In the genomic region with DNA sequence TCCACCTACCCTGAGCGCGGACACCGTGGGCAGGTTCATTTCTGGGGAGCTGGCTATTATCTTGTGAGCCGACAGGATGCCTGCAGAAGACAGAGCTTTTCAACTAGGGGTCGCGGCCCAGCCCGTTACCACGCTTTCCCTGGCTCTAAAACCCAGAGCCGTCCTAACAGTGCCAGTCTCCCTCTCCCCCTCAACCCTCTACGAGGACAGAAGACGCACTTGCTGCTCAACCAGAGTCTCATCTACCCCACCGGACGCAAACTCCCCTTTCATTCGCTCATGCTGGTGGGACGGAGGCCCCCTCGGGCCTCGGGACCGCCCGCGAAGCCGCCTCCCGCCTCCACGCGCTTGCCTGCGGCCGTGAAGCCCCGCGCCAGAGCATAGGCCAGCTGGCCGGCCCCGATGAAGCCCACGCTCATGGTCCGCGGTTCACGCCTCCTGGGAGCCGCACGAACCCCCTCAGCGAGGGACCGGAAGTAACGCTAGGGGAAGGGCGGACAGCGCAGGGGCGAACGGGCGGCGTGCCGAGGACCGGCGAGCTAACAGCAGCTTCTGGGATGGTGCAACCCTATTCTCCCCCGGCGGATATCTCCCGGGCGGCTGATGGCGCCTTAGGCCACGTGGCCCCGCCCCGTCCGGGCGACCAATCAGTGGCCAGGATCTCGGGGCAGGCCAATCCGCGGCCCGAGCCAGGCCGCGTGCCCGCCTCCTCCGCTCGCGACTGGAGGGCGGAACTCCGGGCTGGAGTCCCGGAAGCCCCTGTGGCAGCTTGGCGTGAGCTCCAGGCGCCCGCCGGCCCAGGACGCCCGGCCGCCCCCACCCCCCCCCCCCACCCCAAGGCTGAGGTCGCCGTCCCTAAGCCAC, we compare ENCODE assay signal across 1 cellular context.
A peak's percentile ranks its signal among the peaks of the same experiment; 100 is the strongest.
TF ChIP-seq lines count a peak whose summit lies in the region.

A gene (minus strand): TSS at position 559 of the 864 bp plus-strand sequence. CDS start 140 bp downstream, at position 419.

TF ChIP-seq in GM12878, 131 proteins besides CTCF, POLR2A, EP300 and RAD21 (continued from another document and continues in another):
- TF ChIP-seq, protein P1, sequence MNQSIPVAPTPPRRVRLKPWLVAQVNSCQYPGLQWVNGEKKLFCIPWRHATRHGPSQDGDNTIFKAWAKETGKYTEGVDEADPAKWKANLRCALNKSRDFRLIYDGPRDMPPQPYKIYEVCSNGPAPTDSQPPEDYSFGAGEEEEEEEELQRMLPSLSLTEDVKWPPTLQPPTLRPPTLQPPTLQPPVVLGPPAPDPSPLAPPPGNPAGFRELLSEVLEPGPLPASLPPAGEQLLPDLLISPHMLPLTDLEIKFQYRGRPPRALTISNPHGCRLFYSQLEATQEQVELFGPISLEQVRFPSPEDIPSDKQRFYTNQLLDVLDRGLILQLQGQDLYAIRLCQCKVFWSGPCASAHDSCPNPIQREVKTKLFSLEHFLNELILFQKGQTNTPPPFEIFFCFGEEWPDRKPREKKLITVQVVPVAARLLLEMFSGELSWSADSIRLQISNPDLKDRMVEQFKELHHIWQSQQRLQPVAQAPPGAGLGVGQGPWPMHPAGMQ (IDR thresholded peaks at IDR 0.05; ENCODE audit: borderline replicate concordance): no peak
- TF ChIP-seq CEBPB (IDR thresholded peaks at IDR 0.05; ENCODE audit: borderline replicate concordance in 1 of 2, low read depth in 2 of 2, low read length in 2 of 2): 0 out of 4 replicates have a peak, but pooled peaks of 1 of the 2 experiments have one; percentile 6
- TF ChIP-seq RBBP5 (conservative IDR thresholded peaks at IDR 0.05): no peak
- TF ChIP-seq POU2F2 (IDR thresholded peaks at IDR 0.05; ENCODE audit: borderline replicate concordance, low read depth, low read length): peak; percentile 79; the same call in 2 of the 3 replicates
- TF ChIP-seq, protein P2, sequence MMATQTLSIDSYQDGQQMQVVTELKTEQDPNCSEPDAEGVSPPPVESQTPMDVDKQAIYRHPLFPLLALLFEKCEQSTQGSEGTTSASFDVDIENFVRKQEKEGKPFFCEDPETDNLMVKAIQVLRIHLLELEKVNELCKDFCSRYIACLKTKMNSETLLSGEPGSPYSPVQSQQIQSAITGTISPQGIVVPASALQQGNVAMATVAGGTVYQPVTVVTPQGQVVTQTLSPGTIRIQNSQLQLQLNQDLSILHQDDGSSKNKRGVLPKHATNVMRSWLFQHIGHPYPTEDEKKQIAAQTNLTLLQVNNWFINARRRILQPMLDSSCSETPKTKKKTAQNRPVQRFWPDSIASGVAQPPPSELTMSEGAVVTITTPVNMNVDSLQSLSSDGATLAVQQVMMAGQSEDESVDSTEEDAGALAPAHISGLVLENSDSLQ (IDR thresholded peaks at IDR 0.05): no peak
- peak; percentile 75; the same call in 1 of the 2 replicates for TF ChIP-seq TAF1 (IDR thresholded peaks at IDR 0.05; ENCODE audit: borderline replicate concordance, low read depth, low read length)
- 0 out of 2 replicates have a peak, but pooled peaks have one; percentile 39 for TF ChIP-seq NBN (IDR thresholded peaks at IDR 0.05)
- no peak for TF ChIP-seq KAT2A (conservative IDR thresholded peaks at IDR 0.05; ENCODE audit: control insufficient read depth, low read depth, low read length)
- TF ChIP-seq ZNF622 (IDR thresholded peaks at IDR 0.05): no peak
- TF ChIP-seq, protein P3, sequence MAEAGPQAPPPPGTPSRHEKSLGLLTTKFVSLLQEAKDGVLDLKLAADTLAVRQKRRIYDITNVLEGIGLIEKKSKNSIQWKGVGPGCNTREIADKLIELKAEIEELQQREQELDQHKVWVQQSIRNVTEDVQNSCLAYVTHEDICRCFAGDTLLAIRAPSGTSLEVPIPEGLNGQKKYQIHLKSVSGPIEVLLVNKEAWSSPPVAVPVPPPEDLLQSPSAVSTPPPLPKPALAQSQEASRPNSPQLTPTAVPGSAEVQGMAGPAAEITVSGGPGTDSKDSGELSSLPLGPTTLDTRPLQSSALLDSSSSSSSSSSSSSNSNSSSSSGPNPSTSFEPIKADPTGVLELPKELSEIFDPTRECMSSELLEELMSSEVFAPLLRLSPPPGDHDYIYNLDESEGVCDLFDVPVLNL (IDR thresholded peaks at IDR 0.05; ENCODE audit: low read depth, low read length): peak; percentile 54; the same call in 1 of the 2 replicates
- no peak for TF ChIP-seq NFXL1 (IDR thresholded peaks at IDR 0.05; ENCODE audit: borderline replicate concordance)
- TF ChIP-seq, protein P4, sequence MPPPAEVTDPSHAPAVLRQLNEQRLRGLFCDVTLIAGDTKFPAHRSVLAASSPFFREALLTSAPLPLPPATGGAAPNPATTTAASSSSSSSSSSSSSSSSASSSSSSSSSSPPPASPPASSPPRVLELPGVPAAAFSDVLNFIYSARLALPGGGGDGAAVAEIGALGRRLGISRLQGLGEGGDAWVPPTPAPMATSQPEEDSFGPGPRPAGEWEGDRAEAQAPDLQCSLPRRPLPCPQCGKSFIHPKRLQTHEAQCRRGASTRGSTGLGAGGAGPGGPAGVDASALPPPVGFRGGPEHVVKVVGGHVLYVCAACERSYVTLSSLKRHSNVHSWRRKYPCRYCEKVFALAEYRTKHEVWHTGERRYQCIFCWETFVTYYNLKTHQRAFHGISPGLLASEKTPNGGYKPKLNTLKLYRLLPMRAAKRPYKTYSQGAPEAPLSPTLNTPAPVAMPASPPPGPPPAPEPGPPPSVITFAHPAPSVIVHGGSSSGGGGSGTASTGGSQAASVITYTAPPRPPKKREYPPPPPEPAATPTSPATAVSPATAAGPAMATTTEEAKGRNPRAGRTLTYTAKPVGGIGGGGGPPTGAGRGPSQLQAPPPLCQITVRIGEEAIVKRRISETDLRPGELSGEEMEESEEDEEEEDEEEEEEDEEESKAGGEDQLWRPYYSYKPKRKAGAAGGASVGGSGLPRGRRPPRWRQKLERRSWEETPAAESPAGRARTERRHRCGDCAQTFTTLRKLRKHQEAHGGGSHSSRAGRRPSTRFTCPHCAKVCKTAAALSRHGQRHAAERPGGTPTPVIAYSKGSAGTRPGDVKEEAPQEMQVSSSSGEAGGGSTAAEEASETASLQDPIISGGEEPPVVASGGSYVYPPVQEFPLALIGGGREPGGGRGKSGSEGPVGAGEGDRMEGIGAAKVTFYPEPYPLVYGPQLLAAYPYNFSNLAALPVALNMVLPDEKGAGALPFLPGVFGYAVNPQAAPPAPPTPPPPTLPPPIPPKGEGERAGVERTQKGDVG (CRISPR knock-in tag; IDR thresholded peaks at IDR 0.05): no peak
- TF ChIP-seq SMARCA5 (IDR thresholded peaks at IDR 0.05): no peak
- TF ChIP-seq, protein P5, sequence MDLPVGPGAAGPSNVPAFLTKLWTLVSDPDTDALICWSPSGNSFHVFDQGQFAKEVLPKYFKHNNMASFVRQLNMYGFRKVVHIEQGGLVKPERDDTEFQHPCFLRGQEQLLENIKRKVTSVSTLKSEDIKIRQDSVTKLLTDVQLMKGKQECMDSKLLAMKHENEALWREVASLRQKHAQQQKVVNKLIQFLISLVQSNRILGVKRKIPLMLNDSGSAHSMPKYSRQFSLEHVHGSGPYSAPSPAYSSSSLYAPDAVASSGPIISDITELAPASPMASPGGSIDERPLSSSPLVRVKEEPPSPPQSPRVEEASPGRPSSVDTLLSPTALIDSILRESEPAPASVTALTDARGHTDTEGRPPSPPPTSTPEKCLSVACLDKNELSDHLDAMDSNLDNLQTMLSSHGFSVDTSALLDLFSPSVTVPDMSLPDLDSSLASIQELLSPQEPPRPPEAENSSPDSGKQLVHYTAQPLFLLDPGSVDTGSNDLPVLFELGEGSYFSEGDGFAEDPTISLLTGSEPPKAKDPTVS (IDR thresholded peaks at IDR 0.05; ENCODE audit: low read depth, low read length): no peak
- peak; percentile 83 for TF ChIP-seq KLF5 (IDR thresholded peaks at IDR 0.05; ENCODE audit: partially characterized antibody)
- TF ChIP-seq ZNF274 (IDR thresholded peaks at IDR 0.05; ENCODE audit: insufficient read depth, insufficient read length): no peak
- TF ChIP-seq, protein P6, sequence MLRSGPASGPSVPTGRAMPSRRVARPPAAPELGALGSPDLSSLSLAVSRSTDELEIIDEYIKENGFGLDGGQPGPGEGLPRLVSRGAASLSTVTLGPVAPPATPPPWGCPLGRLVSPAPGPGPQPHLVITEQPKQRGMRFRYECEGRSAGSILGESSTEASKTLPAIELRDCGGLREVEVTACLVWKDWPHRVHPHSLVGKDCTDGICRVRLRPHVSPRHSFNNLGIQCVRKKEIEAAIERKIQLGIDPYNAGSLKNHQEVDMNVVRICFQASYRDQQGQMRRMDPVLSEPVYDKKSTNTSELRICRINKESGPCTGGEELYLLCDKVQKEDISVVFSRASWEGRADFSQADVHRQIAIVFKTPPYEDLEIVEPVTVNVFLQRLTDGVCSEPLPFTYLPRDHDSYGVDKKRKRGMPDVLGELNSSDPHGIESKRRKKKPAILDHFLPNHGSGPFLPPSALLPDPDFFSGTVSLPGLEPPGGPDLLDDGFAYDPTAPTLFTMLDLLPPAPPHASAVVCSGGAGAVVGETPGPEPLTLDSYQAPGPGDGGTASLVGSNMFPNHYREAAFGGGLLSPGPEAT (IDR thresholded peaks at IDR 0.05; ENCODE audit: low read depth): peak; percentile 50
- TF ChIP-seq, protein P7, sequence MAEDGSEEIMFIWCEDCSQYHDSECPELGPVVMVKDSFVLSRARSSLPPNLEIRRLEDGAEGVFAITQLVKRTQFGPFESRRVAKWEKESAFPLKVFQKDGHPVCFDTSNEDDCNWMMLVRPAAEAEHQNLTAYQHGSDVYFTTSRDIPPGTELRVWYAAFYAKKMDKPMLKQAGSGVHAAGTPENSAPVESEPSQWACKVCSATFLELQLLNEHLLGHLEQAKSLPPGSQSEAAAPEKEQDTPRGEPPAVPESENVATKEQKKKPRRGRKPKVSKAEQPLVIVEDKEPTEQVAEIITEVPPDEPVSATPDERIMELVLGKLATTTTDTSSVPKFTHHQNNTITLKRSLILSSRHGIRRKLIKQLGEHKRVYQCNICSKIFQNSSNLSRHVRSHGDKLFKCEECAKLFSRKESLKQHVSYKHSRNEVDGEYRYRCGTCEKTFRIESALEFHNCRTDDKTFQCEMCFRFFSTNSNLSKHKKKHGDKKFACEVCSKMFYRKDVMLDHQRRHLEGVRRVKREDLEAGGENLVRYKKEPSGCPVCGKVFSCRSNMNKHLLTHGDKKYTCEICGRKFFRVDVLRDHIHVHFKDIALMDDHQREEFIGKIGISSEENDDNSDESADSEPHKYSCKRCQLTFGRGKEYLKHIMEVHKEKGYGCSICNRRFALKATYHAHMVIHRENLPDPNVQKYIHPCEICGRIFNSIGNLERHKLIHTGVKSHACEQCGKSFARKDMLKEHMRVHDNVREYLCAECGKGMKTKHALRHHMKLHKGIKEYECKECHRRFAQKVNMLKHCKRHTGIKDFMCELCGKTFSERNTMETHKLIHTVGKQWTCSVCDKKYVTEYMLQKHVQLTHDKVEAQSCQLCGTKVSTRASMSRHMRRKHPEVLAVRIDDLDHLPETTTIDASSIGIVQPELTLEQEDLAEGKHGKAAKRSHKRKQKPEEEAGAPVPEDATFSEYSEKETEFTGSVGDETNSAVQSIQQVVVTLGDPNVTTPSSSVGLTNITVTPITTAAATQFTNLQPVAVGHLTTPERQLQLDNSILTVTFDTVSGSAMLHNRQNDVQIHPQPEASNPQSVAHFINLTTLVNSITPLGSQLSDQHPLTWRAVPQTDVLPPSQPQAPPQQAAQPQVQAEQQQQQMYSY (CRISPR knock-in tag; IDR thresholded peaks at IDR 0.05): no peak
- TF ChIP-seq POLR2AphosphoS2 (IDR thresholded peaks at IDR 0.05; ENCODE audit: low read depth, low read length): 0 out of 2 replicates have a peak, but pooled peaks have one; percentile 41
- no peak for TF ChIP-seq STAT3 (IDR thresholded peaks at IDR 0.05; ENCODE audit: low read depth, low read length)
- TF ChIP-seq FOXK2 (IDR thresholded peaks at IDR 0.05): no peak
- no peak for TF ChIP-seq SUZ12 (IDR thresholded peaks at IDR 0.05; ENCODE audit: unreplicated experiment)
- TF ChIP-seq IRF4 (IDR thresholded peaks at IDR 0.05; ENCODE audit: low read depth, low read length): 0 out of 2 replicates have a peak, but pooled peaks have one; percentile 33
- no peak for TF ChIP-seq CHD4 (IDR thresholded peaks at IDR 0.05)
- TF ChIP-seq ZZZ3 (IDR thresholded peaks at IDR 0.05; ENCODE audit: control insufficient read depth, insufficient read length, low read depth): no peak
- TF ChIP-seq NFYA (IDR thresholded peaks at IDR 0.05; ENCODE audit: borderline replicate concordance, low read depth, low read length): peak; percentile 12; the same call in 1 of the 2 replicates
- no peak for TF ChIP-seq JUND (IDR thresholded peaks at IDR 0.05; ENCODE audit: low read depth, low read length)
- TF ChIP-seq ZNF207 (IDR thresholded peaks at IDR 0.05; ENCODE audit: borderline replicate concordance): no peak
- no peak for TF ChIP-seq TARDBP (IDR thresholded peaks at IDR 0.05; ENCODE audit: borderline replicate concordance)
- TF ChIP-seq, protein P8, sequence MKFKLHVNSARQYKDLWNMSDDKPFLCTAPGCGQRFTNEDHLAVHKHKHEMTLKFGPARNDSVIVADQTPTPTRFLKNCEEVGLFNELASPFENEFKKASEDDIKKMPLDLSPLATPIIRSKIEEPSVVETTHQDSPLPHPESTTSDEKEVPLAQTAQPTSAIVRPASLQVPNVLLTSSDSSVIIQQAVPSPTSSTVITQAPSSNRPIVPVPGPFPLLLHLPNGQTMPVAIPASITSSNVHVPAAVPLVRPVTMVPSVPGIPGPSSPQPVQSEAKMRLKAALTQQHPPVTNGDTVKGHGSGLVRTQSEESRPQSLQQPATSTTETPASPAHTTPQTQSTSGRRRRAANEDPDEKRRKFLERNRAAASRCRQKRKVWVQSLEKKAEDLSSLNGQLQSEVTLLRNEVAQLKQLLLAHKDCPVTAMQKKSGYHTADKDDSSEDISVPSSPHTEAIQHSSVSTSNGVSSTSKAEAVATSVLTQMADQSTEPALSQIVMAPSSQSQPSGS (IDR thresholded peaks at IDR 0.05; ENCODE audit: low read length): no peak
- TF ChIP-seq ZNF217 (IDR thresholded peaks at IDR 0.05): no peak
- TF ChIP-seq MTA3 (IDR thresholded peaks at IDR 0.05; ENCODE audit: borderline replicate concordance, low read length): no peak
- no peak for TF ChIP-seq MTA2 (IDR thresholded peaks at IDR 0.05; ENCODE audit: low read depth)
- TF ChIP-seq, protein P9, sequence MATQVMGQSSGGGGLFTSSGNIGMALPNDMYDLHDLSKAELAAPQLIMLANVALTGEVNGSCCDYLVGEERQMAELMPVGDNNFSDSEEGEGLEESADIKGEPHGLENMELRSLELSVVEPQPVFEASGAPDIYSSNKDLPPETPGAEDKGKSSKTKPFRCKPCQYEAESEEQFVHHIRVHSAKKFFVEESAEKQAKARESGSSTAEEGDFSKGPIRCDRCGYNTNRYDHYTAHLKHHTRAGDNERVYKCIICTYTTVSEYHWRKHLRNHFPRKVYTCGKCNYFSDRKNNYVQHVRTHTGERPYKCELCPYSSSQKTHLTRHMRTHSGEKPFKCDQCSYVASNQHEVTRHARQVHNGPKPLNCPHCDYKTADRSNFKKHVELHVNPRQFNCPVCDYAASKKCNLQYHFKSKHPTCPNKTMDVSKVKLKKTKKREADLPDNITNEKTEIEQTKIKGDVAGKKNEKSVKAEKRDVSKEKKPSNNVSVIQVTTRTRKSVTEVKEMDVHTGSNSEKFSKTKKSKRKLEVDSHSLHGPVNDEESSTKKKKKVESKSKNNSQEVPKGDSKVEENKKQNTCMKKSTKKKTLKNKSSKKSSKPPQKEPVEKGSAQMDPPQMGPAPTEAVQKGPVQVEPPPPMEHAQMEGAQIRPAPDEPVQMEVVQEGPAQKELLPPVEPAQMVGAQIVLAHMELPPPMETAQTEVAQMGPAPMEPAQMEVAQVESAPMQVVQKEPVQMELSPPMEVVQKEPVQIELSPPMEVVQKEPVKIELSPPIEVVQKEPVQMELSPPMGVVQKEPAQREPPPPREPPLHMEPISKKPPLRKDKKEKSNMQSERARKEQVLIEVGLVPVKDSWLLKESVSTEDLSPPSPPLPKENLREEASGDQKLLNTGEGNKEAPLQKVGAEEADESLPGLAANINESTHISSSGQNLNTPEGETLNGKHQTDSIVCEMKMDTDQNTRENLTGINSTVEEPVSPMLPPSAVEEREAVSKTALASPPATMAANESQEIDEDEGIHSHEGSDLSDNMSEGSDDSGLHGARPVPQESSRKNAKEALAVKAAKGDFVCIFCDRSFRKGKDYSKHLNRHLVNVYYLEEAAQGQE (IDR thresholded peaks at IDR 0.05; ENCODE audit: low read depth, low read length): no peak
- no peak for TF ChIP-seq EED (IDR thresholded peaks at IDR 0.05; ENCODE audit: low read depth)
- TF ChIP-seq ZBED1 (IDR thresholded peaks at IDR 0.05; ENCODE audit: borderline replicate concordance): no peak
